24 cellular contexts compared by ENCODE assay signal in the genomic region with DNA sequence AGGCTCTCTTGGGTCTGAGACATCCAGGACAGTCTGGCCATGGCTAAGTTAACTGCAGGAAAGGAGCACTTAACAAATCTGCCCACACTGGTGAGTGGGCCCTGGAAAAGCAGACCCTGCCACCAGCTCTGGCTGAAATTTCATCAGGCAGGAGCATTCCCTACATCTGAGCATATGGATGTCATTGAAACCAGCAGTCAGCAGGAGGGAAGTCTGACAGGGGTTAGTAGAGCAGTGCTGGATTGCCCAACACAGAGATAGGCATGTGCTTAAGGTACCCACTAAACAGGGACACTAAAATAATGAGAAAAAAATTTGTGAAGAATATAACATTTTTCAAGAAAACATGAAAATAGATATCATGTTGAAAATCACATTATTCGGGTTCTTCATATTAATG. TPM values are rescaled to one million over a fixed set of nuclear protein-coding genes. Genes with fewer than 3 reads are reported as not detected.
"Had no signal": no experiment of that assay in that cellular context is flagged by ENCODE, and none has a peak within 500 bp of the region (broad histone marks: within the 10 kb centered on the region; RNA-seq: fewer than 3 reads in every experiment).

No MANE protein-coding gene starts in this region.

- H3K9me3 ChIP-seq: mucosa of descending colon, prostate gland, uterus had no signal

- H3K4me3 ChIP-seq: coronary artery, heart right ventricle, mucosa of descending colon, prostate gland, right atrium auricular region, tibial artery, uterus had no signal

- H3K27ac ChIP-seq: coronary artery, heart right ventricle, prostate gland, right atrium auricular region, tibial artery, uterus had no signal

- H3K36me3 ChIP-seq: heart right ventricle, prostate gland, right atrium auricular region, tibial artery, uterus had no signal

- H3K27me3 ChIP-seq: heart right ventricle, right atrium auricular region, tibial artery, uterus had no signal

- H3K4me1 ChIP-seq: prostate gland, right atrium auricular region, tibial artery, uterus had no signal

- DNase-seq: activated CD4-positive, alpha-beta T cell treated with anti-CD3 and anti-CD28 coated beads, Interleukin-2, amount 10 ng/mL, durations not matched to agents 24 days and 14 days; activated CD8-positive, alpha-beta T cell treated with anti-CD3 and anti-CD28 coated beads for 36 hours; activated naive CD4-positive, alpha-beta T cell; activated naive CD8-positive, alpha-beta T cell treated with anti-CD3 and anti-CD28 coated beads for 36 hours; activated T-cell treated with anti-CD3 and anti-CD28 coated beads, Interleukin-2, amount 50 U/mL, for 1 hour; amygdala; erythroblast; heart right ventricle; mucosa of descending colon; naive B cell; stimulated activated naive CD8-positive, alpha-beta T cell treated with anti-CD3 and anti-CD28 coated beads, Interleukin-15, Interleukin-2, amounts not matched to agents 100 U/mL and 50 U/mL, for 24 hours; substantia nigra; T-helper 9 cell; tibial artery; uterus had no signal

- ATAC-seq: activated CD8-positive, alpha-beta T cell treated with anti-CD3 and anti-CD28 coated beads for 36 hours; activated T-helper 17 cell treated with anti-CD3 and anti-CD28 coated beads, Interleukin-2, amount 50 U/mL, for 72 hours; heart right ventricle; mucosa of descending colon; stimulated activated naive CD8-positive, alpha-beta T cell treated with anti-CD3 and anti-CD28 coated beads, Interleukin-15, Interleukin-2, amounts not matched to agents 100 U/mL and 50 U/mL, for 24 hours had no signal

RNA-seq across cellular contexts. Expression of gene ACOD1, which starts 13.6 kb away (rescaled TPM):
- total RNA-seq: activated CD4-positive, alpha-beta T cell treated with anti-CD3 and anti-CD28 coated beads, Interleukin-2, amount 10 ng/mL, durations not matched to agents 24 days and 14 days; activated CD8-positive, alpha-beta T cell treated with anti-CD3 and anti-CD28 coated beads for 36 hours; activated naive CD8-positive, alpha-beta T cell treated with anti-CD3 and anti-CD28 coated beads for 36 hours; activated T-helper 17 cell treated with anti-CD3 and anti-CD28 coated beads, Interleukin-2, amount 50 U/mL, for 72 hours; cardiac septum; kidney epithelial cell; mucosa of descending colon; osteocyte; prostate gland; right atrium auricular region; skeletal muscle tissue; uterus had no signal
- polyA plus RNA-seq: heart right ventricle, liver had no signal
